In genomic region chr11:574031-574565, GRCh38 we compare ENCODE assay signal across 6 cellular contexts. TPM values are rescaled to one million over a fixed set of nuclear protein-coding genes. Genes with fewer than 3 reads are reported as not detected.
A peak's percentile ranks its signal among the peaks of the same experiment; 100 is the strongest.
DNase-seq lines count a peak whose midpoint lies in the region; ATAC-seq, FAIRE-seq and TF ChIP-seq lines count a peak whose summit lies in the region.
"Not testable (repeated sequence)": the region's sequence is repeated elsewhere in the genome, so short reads cannot be mapped to it uniquely, and the experiment has no call there.

No MANE protein-coding gene starts in this region.

- not testable (repeated sequence) for TF ChIP-seq POLR2A in gastrocnemius medialis (IDR thresholded peaks at IDR 0.05)

- H3K4me1 ChIP-seq in CD4-positive, alpha-beta memory T cell (ENCODE audit: insufficient read depth, low read length) = peaks cover 52% of the 10 kb centered on the region
- H3K4me1 ChIP-seq in gastrocnemius medialis = peaks cover 31 to 46% of the 10 kb centered on the region in 2 donors

- not testable (repeated sequence) for H3K27me3 ChIP-seq in CD4-positive, alpha-beta memory T cell (ENCODE audit: insufficient read depth, low read length); bronchial epithelial cell (ENCODE audit: control insufficient read depth, insufficient read depth, low read length); gastrocnemius medialis

- not testable (repeated sequence) for H3K9me3 Mint-ChIP-seq in CD4-positive, alpha-beta memory T cell; activated CD4-positive, alpha-beta memory T cell treated with anti-CD3 and anti-CD28 coated beads, Interleukin-2, amount 10 ng/mL, durations not matched to agents 7 days and 5 days

- in situ Hi-C loops in gastrocnemius medialis (cut with MboI; ENCODE audit: low sequenced_read_pairs in 4 of 4) = loop anchor here (25.0 kb wide), 2 partner anchors 138 to 163 kb away; partner anchors contain the start of genes EPS8L2 (in 3 of the 4) and TALDO1 (in 1 of the 4)

- H3K36me3 Mint-ChIP-seq in CD4-positive, alpha-beta memory T cell; activated CD4-positive, alpha-beta memory T cell treated with anti-CD3 and anti-CD28 coated beads, Interleukin-2, amount 10 ng/mL, durations not matched to agents 7 days and 5 days (ENCODE audit: low read depth): not testable (repeated sequence)

- H3K36me3 ChIP-seq in CD4-positive, alpha-beta memory T cell (ENCODE audit: insufficient read depth, low read length); bronchial epithelial cell (ENCODE audit: control insufficient read depth, insufficient read depth, low read length); gastrocnemius medialis: not testable (repeated sequence)

- not testable (repeated sequence) for ATAC-seq in gastrocnemius medialis

- POLR2A ChIA-PET in CD4-positive, alpha-beta memory T cell (lab: Charles Lee; ENCODE audit: partially characterized antibody) = interaction anchor here (1.3 to 3.3 kb wide), 5 partner anchors 13 to 152 kb away, joined by 3 to 36 read pairs (median 27); partner anchors contain the start of genes HRAS, LMNTD2 and LRRC56
- POLR2A ChIA-PET in activated CD4-positive, alpha-beta memory T cell treated with anti-CD3 and anti-CD28 coated beads, Interleukin-2, amount 10 ng/mL, durations not matched to agents 7 days and 5 days (lab: Charles Lee) = not testable (repeated sequence)

- peak overlapping the region in 1 of 2 donors; percentile 23 for H3K4me3 ChIP-seq in CD4-positive, alpha-beta memory T cell (ENCODE audit: low read length in 2 of 2)
- H3K4me3 ChIP-seq in bronchial epithelial cell (ENCODE audit: low read depth, low read length) (peak overlapping the region; percentile 82), gastrocnemius medialis (peak overlapping the region in 2 of 4 donors; percentile 73 to 99)

- H3K27ac ChIP-seq in CD4-positive, alpha-beta memory T cell (ENCODE audit: low read depth, low read length) = not testable (repeated sequence)
- peak overlapping the region; percentile 10 to 82 (median 34) for H3K27ac ChIP-seq in gastrocnemius medialis

- H3K27me3 Mint-ChIP-seq in CD4-positive, alpha-beta memory T cell = peaks cover 0 to 11% of the 10 kb centered on the region in 2 donors
- H3K27me3 Mint-ChIP-seq in activated CD4-positive, alpha-beta memory T cell treated with anti-CD3 and anti-CD28 coated beads, Interleukin-2, amount 10 ng/mL, durations not matched to agents 7 days and 5 days = peaks cover 13% of the 10 kb centered on the region

- FAIRE-seq in bronchial epithelial cell (lab: Jason Lieb, UNC) = not testable (repeated sequence)

- peak overlapping the region; percentile 21 to 93 (median 85) for H3K27ac Mint-ChIP-seq in CD4-positive, alpha-beta memory T cell
- peak overlapping the region; percentile 32 for H3K27ac Mint-ChIP-seq in activated CD4-positive, alpha-beta memory T cell treated with anti-CD3 and anti-CD28 coated beads, Interleukin-2, amount 10 ng/mL, durations not matched to agents 7 days and 5 days

- peaks cover 22 to 41% (median 30%) of the 10 kb centered on the region in 4 donors for H3K4me1 Mint-ChIP-seq in CD4-positive, alpha-beta memory T cell
- peaks cover 35% of the 10 kb centered on the region for H3K4me1 Mint-ChIP-seq in activated CD4-positive, alpha-beta memory T cell treated with anti-CD3 and anti-CD28 coated beads, Interleukin-2, amount 10 ng/mL, durations not matched to agents 7 days and 5 days

- intact Hi-C loops in CD4-positive, alpha-beta memory T cell (cut with micrococcal nuclease); gastrocnemius medialis (cut with DNase I; ENCODE audit: low total_unique reads): not testable (repeated sequence)

- not testable (repeated sequence) for H3K9me3 ChIP-seq in CD4-positive, alpha-beta memory T cell (ENCODE audit: control insufficient read depth in 1 of 2, low read length in 2 of 2); gastrocnemius medialis

- TF ChIP-seq CTCF in bronchial epithelial cell (IDR thresholded peaks at IDR 0.05; ENCODE audit: insufficient read depth, low read length, severe bottlenecking); gastrocnemius medialis (IDR thresholded peaks at IDR 0.05 in 4 of 5, conservative IDR thresholded peaks at IDR 0.05 in 1 of 5): not testable (repeated sequence)

- peak overlapping the region; percentile 82 to 91 (median 88) for H3K4me3 Mint-ChIP-seq in CD4-positive, alpha-beta memory T cell
- peak overlapping the region; percentile 82 for H3K4me3 Mint-ChIP-seq in activated CD4-positive, alpha-beta memory T cell treated with anti-CD3 and anti-CD28 coated beads, Interleukin-2, amount 10 ng/mL, durations not matched to agents 7 days and 5 days

- DNase-seq in CD4-positive, alpha-beta memory T cell = peak; percentile 38 to 58 (median 47)
- DNase-seq in NCI-H2227 treated with DMSO at 0.1 percent for 48 hours (lab: John Stamatoyannopoulos, UW) = peak; percentile 26
- DNase-seq in activated CD4-positive, alpha-beta memory T cell treated with anti-CD3 and anti-CD28 coated beads, Interleukin-2, amount 10 ng/mL, durations not matched to agents 7 days and 5 days; bronchial epithelial cell (ENCODE audit: low read depth); gastrocnemius medialis: not testable (repeated sequence)
- DNase-seq in kidney glomerular epithelial cell (lab: John Stamatoyannopoulos, UW) = peak; percentile 74

- CTCF ChIA-PET in CD4-positive, alpha-beta memory T cell (lab: Charles Lee; ENCODE audit: partially characterized antibody); activated CD4-positive, alpha-beta memory T cell treated with anti-CD3 and anti-CD28 coated beads, Interleukin-2, amount 10 ng/mL, durations not matched to agents 7 days and 5 days (lab: Charles Lee): not testable (repeated sequence)

RNA-seq across cellular contexts. Expression of gene PHRF1, which starts 2.2 kb away (rescaled TPM):
- total RNA-seq in CD4-positive, alpha-beta memory T cell = 10 to 100 TPM; 49.2 to 54.5 TPM
- polyA plus RNA-seq in CD4-positive, alpha-beta memory T cell = 10 to 100 TPM in 1 of 2 donors, under 1 TPM in 1; 0.93 to 17.0 TPM
- 10 to 100 TPM; 38.7 to 39.1 TPM for total RNA-seq in activated CD4-positive, alpha-beta memory T cell treated with anti-CD3 and anti-CD28 coated beads, Interleukin-2, amount 10 ng/mL, durations not matched to agents 7 days and 5 days
- 21.1 and 26.1 TPM in 2 replicates for total RNA-seq in bronchial epithelial cell
- 10 to 100 TPM in 3 of 4 donors, 1 to 10 TPM in 1; 9.2 to 22.6 (median 20.8) TPM for total RNA-seq in gastrocnemius medialis

RNA-seq across cellular contexts. Expression of gene RASSF7, which starts 13.3 kb away (rescaled TPM):
- 10 to 100 TPM; 52.7 to 55.2 TPM for total RNA-seq in CD4-positive, alpha-beta memory T cell
- polyA plus RNA-seq in CD4-positive, alpha-beta memory T cell = 10 to 100 TPM; 38.4 to 43.7 TPM
- total RNA-seq in activated CD4-positive, alpha-beta memory T cell treated with anti-CD3 and anti-CD28 coated beads, Interleukin-2, amount 10 ng/mL, durations not matched to agents 7 days and 5 days = 10 to 100 TPM; 32.7 to 32.8 TPM
- 44.4 and 45.5 TPM in 2 replicates for total RNA-seq in bronchial epithelial cell
- 1 to 10 TPM in 1 of 4 donors, under 1 TPM in 3; 0.56 to 2.4 (median 0.70) TPM for total RNA-seq in gastrocnemius medialis

RNA-seq across cellular contexts. Expression of gene LMNTD2, which starts 13.6 kb away (rescaled TPM):
- 1 to 10 TPM; 7.0 to 8.1 TPM for total RNA-seq in CD4-positive, alpha-beta memory T cell
- 1 to 10 TPM in 1 of 2 donors, under 1 TPM in 1; 0.94 to 1.3 TPM for polyA plus RNA-seq in CD4-positive, alpha-beta memory T cell
- 1 to 10 TPM; 2.5 to 3.2 TPM for total RNA-seq in activated CD4-positive, alpha-beta memory T cell treated with anti-CD3 and anti-CD28 coated beads, Interleukin-2, amount 10 ng/mL, durations not matched to agents 7 days and 5 days
- 0.90 and 1.1 TPM in 2 replicates for total RNA-seq in bronchial epithelial cell
- 1 to 10 TPM in 1 of 4 donors, under 1 TPM in 1, not detected in 2; 0.13 to 1.5 TPM for total RNA-seq in gastrocnemius medialis

RNA-seq across cellular contexts. Expression of gene LRRC56, which starts 36.8 kb away (rescaled TPM):
- 1 to 10 TPM; 4.4 to 4.6 TPM for total RNA-seq in CD4-positive, alpha-beta memory T cell
- 1 to 10 TPM in 1 of 2 donors, under 1 TPM in 1; 0.24 to 1.5 TPM for polyA plus RNA-seq in CD4-positive, alpha-beta memory T cell
- total RNA-seq in activated CD4-positive, alpha-beta memory T cell treated with anti-CD3 and anti-CD28 coated beads, Interleukin-2, amount 10 ng/mL, durations not matched to agents 7 days and 5 days = 1 to 10 TPM; 2.2 to 2.5 TPM
- total RNA-seq in bronchial epithelial cell (0.26 and 0.38 TPM in 2 replicates), gastrocnemius medialis (under 1 TPM in 2 of 4 donors, not detected in 2; 0.29 to 0.36 TPM)

RNA-seq across cellular contexts. Expression of gene HRAS, which starts 38.7 kb away (rescaled TPM):
- 10 to 100 TPM; 36.7 to 42.5 TPM for total RNA-seq in CD4-positive, alpha-beta memory T cell
- 10 to 100 TPM; 12.9 to 28.5 TPM for polyA plus RNA-seq in CD4-positive, alpha-beta memory T cell
- 10 to 100 TPM; 45.1 to 52.5 TPM for total RNA-seq in activated CD4-positive, alpha-beta memory T cell treated with anti-CD3 and anti-CD28 coated beads, Interleukin-2, amount 10 ng/mL, durations not matched to agents 7 days and 5 days
- 150 and 199 TPM in 2 replicates for total RNA-seq in bronchial epithelial cell
- 10 to 100 TPM; 17.1 to 50.0 (median 37.6) TPM for total RNA-seq in gastrocnemius medialis

Comparison
In these comparisons a context has a peak if more than half of its experiments do, and no peak if none do; other contexts are left out.
1. RNA of gene RASSF7, which starts 13.3 kb away (total RNA-seq): 52.7 to 55.2 TPM in CD4-positive, alpha-beta memory T cell, 44.4 to 45.5 TPM in bronchial epithelial cell and 32.7 to 32.8 TPM in activated CD4-positive, alpha-beta memory T cell treated with anti-CD3 and anti-CD28 coated beads, Interleukin-2, amount 10 ng/mL, durations not matched to agents 7 days and 5 days; 0.56 to 2.4 TPM in gastrocnemius medialis; every median in the first group is over 4 times any median in the second.